In genomic region chr5:80555099-80555498, GRCh38 we compare ENCODE assay signal across 21 cellular contexts. TPM values are rescaled to one million over a fixed set of nuclear protein-coding genes. Genes with fewer than 3 reads are reported as not detected.
DNase-seq lines count a peak whose midpoint lies in the region; ATAC-seq, FAIRE-seq and TF ChIP-seq lines count a peak whose summit lies in the region.
"Had no signal": no experiment of that assay in that cellular context is flagged by ENCODE, and none has a peak within 500 bp of the region (broad histone marks: within the 10 kb centered on the region; RNA-seq: fewer than 3 reads in every experiment).

No MANE protein-coding gene starts in this region.

- H3K18ac ChIP-seq in H9 (ENCODE audit: insufficient read length, low read depth, low read length): no peak overlapping the region

- H3K79me2 ChIP-seq in H9 (ENCODE audit: insufficient read depth, low read length) (no peaks in the 10 kb centered on the region), neural progenitor cell (ENCODE audit: low read depth) (no peaks in the 10 kb centered on the region)

- no peaks in the 10 kb centered on the region for H3K23me2 ChIP-seq in H9 (ENCODE audit: insufficient read length, low read depth, low read length, poor library complexity, severe bottlenecking)

- H3K9me3 ChIP-seq in H9 (ENCODE audit: control insufficient read depth, low read depth, low read length) (no peaks in the 10 kb centered on the region), kidney (ENCODE audit: control insufficient read depth in 1 of 2, low read length in 2 of 2) (no peaks in the 10 kb centered on the region), neural progenitor cell (ENCODE audit: low read depth) (no peaks in the 10 kb centered on the region), spleen (no peaks in the 10 kb centered on the region)

- H4K5ac ChIP-seq in H9 (ENCODE audit: insufficient read length, low read depth, low read length): no peak overlapping the region

- no CpG with 5 or more reads among the region's 4 CpGs for WGBS in H9 (ENCODE audit: extremely low coverage, insufficient read length, low lambda C conversion rate)
- WGBS in spleen, 5 donors: 87 to 91% (median 88%) methylated on average over 4 of the region's 4 CpGs

- no peak overlapping the region for H2BK15ac ChIP-seq in H9 (ENCODE audit: low read depth, low read length)

- H3K36me3 Mint-ChIP-seq in H9 (ENCODE audit: insufficient read depth in 1 of 3, low read depth in 3 of 3): peaks cover 0 to 9% (median 0%) of the 10 kb centered on the region in 3 experiments; a peak in 2 of 7 replicates
- no peaks in the 10 kb centered on the region for H3K36me3 Mint-ChIP-seq in WTC11
- no peaks in the 10 kb centered on the region for H3K36me3 Mint-ChIP-seq in neural progenitor cell
- H3K36me3 Mint-ChIP-seq: CD4-positive, alpha-beta memory T cell had no signal

- H3K4me2 ChIP-seq in H9 (ENCODE audit: insufficient read depth, insufficient read length, low read length): no peak overlapping the region
- no peak overlapping the region for H3K4me2 ChIP-seq in neural progenitor cell

- H3K9me3 Mint-ChIP-seq in H9 (0 out of 5 replicates have a peak, but pooled peaks cover 0 to under 1% of the 10 kb centered on the region in 2 experiments), WTC11 (no peaks in the 10 kb centered on the region), neural progenitor cell (peaks cover 6% of the 10 kb centered on the region)

- no peak overlapping the region for H2BK20ac ChIP-seq in H9 (ENCODE audit: low read depth, low read length, poor library complexity, severe bottlenecking)

- H4K20me1 ChIP-seq in H9 (ENCODE audit: control insufficient read depth, insufficient read depth, insufficient read length) (no peaks in the 10 kb centered on the region), neural progenitor cell (ENCODE audit: low read depth) (no peaks in the 10 kb centered on the region)

- intact Hi-C loops in kidney (cut with DNase I) (no loop called here), spleen (cut with DNase I; ENCODE audit: low total_unique reads) (no loop called here)

- H3K9ac ChIP-seq in H9 (ENCODE audit: extremely low read depth, insufficient read length, low read length) (no peak overlapping the region), kidney (ENCODE audit: low read length in 2 of 2) (no peak overlapping the region), neural progenitor cell (no peak overlapping the region)

- H2BK120ac ChIP-seq in H9 (ENCODE audit: low read depth, low read length, poor library complexity, severe bottlenecking): no peak overlapping the region

- H2BK5ac ChIP-seq in H9 (ENCODE audit: insufficient read length, low read length): no peak overlapping the region

- DNase-seq in H9 (no peak), WTC11 (ENCODE audit: low spot score) (no peak), kidney (no peak), neural progenitor cell (ENCODE audit: low spot score) (no peak), GOT3 (lab: John Stamatoyannopoulos, UW) (no peak), spleen (no peak)
- DNase-seq: C1 segment of cervical spinal cord; Calu3; CD4-positive, alpha-beta memory T cell; COR-L47; DMS53; DMS79 treated with DMSO at 0.1 percent for 48 hours; GF-D8; HCEC 1CT had no signal

- no peaks in the 10 kb centered on the region for H3F3A ChIP-seq in neural progenitor cell (ENCODE audit: low read depth)

- H3K4me3 ChIP-seq in kidney (ENCODE audit: low read length in 2 of 2) (no peak overlapping the region), neural progenitor cell (no peak overlapping the region), spleen (no peak overlapping the region)

- H2BK12ac ChIP-seq in H9 (ENCODE audit: insufficient read length, low read depth, low read length): no peak overlapping the region

- H3K23ac ChIP-seq in H9 (ENCODE audit: insufficient read length, low read depth, low read length): no peak overlapping the region

- no peak overlapping the region for H2AK5ac ChIP-seq in H9 (ENCODE audit: insufficient read length, low read length)

- FAIRE-seq in kidney (lab: Jason Lieb, UNC): peak; percentile 38
- FAIRE-seq: GM12891, GM18507, H54 had no signal

- H3K27me3 ChIP-seq in H9 (ENCODE audit: insufficient read depth, low read length): no peaks in the 10 kb centered on the region
- H3K27me3 ChIP-seq in neural progenitor cell: no peaks in the 10 kb centered on the region
- H3K27me3 ChIP-seq in spleen (replicated peaks in 1 of 7): peaks cover 0 to 33% (median 0%) of the 10 kb centered on the region in 7 donors

- no peaks in the 10 kb centered on the region for H3K79me1 ChIP-seq in H9 (ENCODE audit: insufficient read depth, low read depth, low read length, poor library complexity, severe bottlenecking)

- H3K27ac Mint-ChIP-seq in H9: peak overlapping the region in 2 of 3 experiments; percentile 89 to 94; a peak in 2 of 7 replicates
- peak overlapping the region; percentile 89; the same call in 1 of the 2 replicates for H3K27ac Mint-ChIP-seq in WTC11
- H3K27ac Mint-ChIP-seq in neural progenitor cell: no peak overlapping the region
- H3K27ac Mint-ChIP-seq: CD4-positive, alpha-beta memory T cell had no signal

- H3K36me3 ChIP-seq in kidney (ENCODE audit: control insufficient read depth in 1 of 2, insufficient read depth in 2 of 2, low read length in 2 of 2): no peaks in the 10 kb centered on the region
- no peaks in the 10 kb centered on the region for H3K36me3 ChIP-seq in neural progenitor cell
- no peaks in the 10 kb centered on the region for H3K36me3 ChIP-seq in spleen

- TF ChIP-seq CTCF in H9 (conservative IDR thresholded peaks at IDR 0.05): no peak
- TF ChIP-seq CTCF in WTC11 (IDR thresholded peaks at IDR 0.05): no peak
- no peak for TF ChIP-seq CTCF in kidney (IDR thresholded peaks at IDR 0.05; ENCODE audit: borderline replicate concordance, extremely low read depth, insufficient read depth)
- TF ChIP-seq CTCF in neural progenitor cell (IDR thresholded peaks at IDR 0.05): no peak
- TF ChIP-seq CTCF in spleen (IDR thresholded peaks at IDR 0.05 in 8 of 11, conservative IDR thresholded peaks at IDR 0.05 in 3 of 11): no peak

- H3K27ac ChIP-seq in H9 (ENCODE audit: insufficient read length, low read depth, low read length) (no peak overlapping the region), kidney (ENCODE audit: low read depth in 2 of 2, low read length in 2 of 2) (no peak overlapping the region), neural progenitor cell (no peak overlapping the region), spleen (no peak overlapping the region)

- TF ChIP-seq POLR2A in spleen (IDR thresholded peaks at IDR 0.05): no peak

- H3K4me3 Mint-ChIP-seq in H9 (no peak overlapping the region), WTC11 (no peak overlapping the region), neural progenitor cell (no peak overlapping the region)

- H3K4me1 ChIP-seq in H9 (ENCODE audit: insufficient read depth, low read length) (peaks cover 4% of the 10 kb centered on the region; the same call in 1 of the 2 replicates), kidney (ENCODE audit: control insufficient read depth in 1 of 2, insufficient read depth in 1 of 2, low read depth in 1 of 2, low read length in 2 of 2) (no peaks in the 10 kb centered on the region), neural progenitor cell (no peaks in the 10 kb centered on the region), spleen (no peaks in the 10 kb centered on the region)

- no peak overlapping the region for H3K4ac ChIP-seq in H9 (ENCODE audit: low read depth, low read length)

- no peak overlapping the region for H4K8ac ChIP-seq in H9 (replicated peaks; ENCODE audit: insufficient read length, low read depth, low read length)

- no peak overlapping the region for H3K56ac ChIP-seq in H9 (ENCODE audit: insufficient read length, low read depth, low read length)

- CTCF ChIA-PET in WTC11 (lab: Charles Lee): no interaction called here

- no peak overlapping the region for H3T11ph ChIP-seq in H9 (ENCODE audit: low read length)

- no peak overlapping the region for H4K91ac ChIP-seq in H9 (ENCODE audit: insufficient read length, low read depth, low read length)

- H3K4me1 Mint-ChIP-seq in H9: peaks cover 18 to 38% of the 10 kb centered on the region in 2 experiments
- H3K4me1 Mint-ChIP-seq in WTC11: peaks cover 35% of the 10 kb centered on the region
- no peaks in the 10 kb centered on the region for H3K4me1 Mint-ChIP-seq in neural progenitor cell
- H3K4me1 Mint-ChIP-seq: CD4-positive, alpha-beta memory T cell had no signal

- POLR2A ChIA-PET in WTC11 (lab: Charles Lee): no interaction called here

- H2AFZ ChIP-seq in H9 (ENCODE audit: low read length) (no peak overlapping the region), neural progenitor cell (replicated peaks) (peak overlapping the region; percentile 81)

- H3K14ac ChIP-seq in H9 (ENCODE audit: insufficient read depth, low read length): no peak overlapping the region

- ATAC-seq in WTC11: no peak
- ATAC-seq in GM21423 (IDR thresholded peaks at IDR 0.05; ENCODE audit: unreplicated experiment): no peak

- H3K27me3 Mint-ChIP-seq in H9 (ENCODE audit: low read depth) (peaks cover 24% of the 10 kb centered on the region), WTC11 (ENCODE audit: low read depth) (peaks cover 74% of the 10 kb centered on the region), neural progenitor cell (ENCODE audit: insufficient read depth, low read depth) (peaks cover 2% of the 10 kb centered on the region)

TF ChIP-seq in WTC11, 78 proteins besides CTCF, POLR2A, EP300 and RAD21 (continues in another document):
- TF ChIP-seq GRHL2 (CRISPR knock-in tag; IDR thresholded peaks at IDR 0.05; ENCODE audit: insufficient replicate concordance, severe bottlenecking) (no peak), ZNF512 (CRISPR knock-in tag; IDR thresholded peaks at IDR 0.05; ENCODE audit: borderline replicate concordance) (no peak), RORB (CRISPR knock-in tag; IDR thresholded peaks at IDR 0.05) (no peak), ZNF232 (CRISPR knock-in tag; IDR thresholded peaks at IDR 0.05) (no peak)

RNA-seq across cellular contexts. Expression of gene ANKRD34B, which starts 15.0 kb away (rescaled TPM):
- total RNA-seq in H9 (2021): 0.70 and 0.72 TPM in 2 replicates
- total RNA-seq in WTC11 (2021): 1.6 to 3.6 TPM (median 3.4 TPM) in 3 replicates
- 1.5 TPM for total RNA-seq in kidney
- not detected for polyA plus RNA-seq in kidney (ENCODE audit: insufficient read depth, low read depth, low replicate concordance)
- total RNA-seq in neural progenitor cell (ENCODE audit: low replicate concordance): 0.77 and 2.5 TPM in 2 replicates
- total RNA-seq in spleen: 1 to 10 TPM in 1 of 7 donors, under 1 TPM in 6; 0.09 to 2.0 (median 0.50) TPM
- polyA plus RNA-seq in spleen: under 1 TPM; 0.06 to 0.54 (median 0.09) TPM
- total RNA-seq: A172; A673; CD4-positive, alpha-beta memory T cell had no signal
- polyA plus RNA-seq: BJ; CD4-positive, alpha-beta memory T cell had no signal
